8 cellular contexts compared by ENCODE assay signal in genomic region chr20:5127859-5128409, GRCh38. TPM values are rescaled to one million over a fixed set of nuclear protein-coding genes. Genes with fewer than 3 reads are reported as not detected.
DNase-seq lines count a peak whose midpoint lies in the region; ATAC-seq and TF ChIP-seq lines count a peak whose summit lies in the region.

No MANE protein-coding gene starts in this region.

- POLR2A ChIA-PET in activated naive CD8-positive, alpha-beta T cell treated with anti-CD3 and anti-CD28 coated beads, Interleukin-2, amount 10 ng/mL, durations not matched to agents 7 days and 5 days (lab: Charles Lee): interaction anchor here (1.1 to 2.1 kb wide), 5 partner anchors 8 to 317 kb away, joined by 3 to 10 read pairs (median 6); partner anchors contain the start of gene PCNA

- peaks cover 0 to 57% (median 30%) of the 10 kb centered on the region in 4 donors for H3K4me1 ChIP-seq in tibial artery

- TF ChIP-seq CTCF in tibial artery (IDR thresholded peaks at IDR 0.05): no peak

- peaks cover 6% of the 10 kb centered on the region for H3K36me3 Mint-ChIP-seq in activated CD8-positive, alpha-beta memory T cell treated with anti-CD3 and anti-CD28 coated beads, Interleukin-2, amount 10 ng/mL, durations not matched to agents 7 days and 5 days
- H3K36me3 Mint-ChIP-seq in activated naive CD8-positive, alpha-beta T cell treated with anti-CD3 and anti-CD28 coated beads, Interleukin-2, amount 10 ng/mL, durations not matched to agents 7 days and 5 days: peaks cover 10% of the 10 kb centered on the region

- H3K27me3 Mint-ChIP-seq in activated CD8-positive, alpha-beta memory T cell treated with anti-CD3 and anti-CD28 coated beads, Interleukin-2, amount 10 ng/mL, durations not matched to agents 7 days and 5 days: no peaks in the 10 kb centered on the region
- no peaks in the 10 kb centered on the region for H3K27me3 Mint-ChIP-seq in activated naive CD8-positive, alpha-beta T cell treated with anti-CD3 and anti-CD28 coated beads, Interleukin-2, amount 10 ng/mL, durations not matched to agents 7 days and 5 days

- peak overlapping the region; percentile 91 to 100 for H3K4me3 ChIP-seq in tibial artery

- peak overlapping the region; percentile 96 for H3K27ac Mint-ChIP-seq in activated CD8-positive, alpha-beta memory T cell treated with anti-CD3 and anti-CD28 coated beads, Interleukin-2, amount 10 ng/mL, durations not matched to agents 7 days and 5 days
- peak overlapping the region; percentile 96 for H3K27ac Mint-ChIP-seq in activated naive CD8-positive, alpha-beta T cell treated with anti-CD3 and anti-CD28 coated beads, Interleukin-2, amount 10 ng/mL, durations not matched to agents 7 days and 5 days

- no peaks in the 10 kb centered on the region for H3K9me3 ChIP-seq in tibial artery

- no peaks in the 10 kb centered on the region for H3K9me3 Mint-ChIP-seq in activated CD8-positive, alpha-beta memory T cell treated with anti-CD3 and anti-CD28 coated beads, Interleukin-2, amount 10 ng/mL, durations not matched to agents 7 days and 5 days (ENCODE audit: low read depth)
- no peaks in the 10 kb centered on the region for H3K9me3 Mint-ChIP-seq in activated naive CD8-positive, alpha-beta T cell treated with anti-CD3 and anti-CD28 coated beads, Interleukin-2, amount 10 ng/mL, durations not matched to agents 7 days and 5 days

- no peak for ATAC-seq in activated CD8-positive, alpha-beta memory T cell treated with anti-CD3 and anti-CD28 coated beads, Interleukin-2, amount 10 ng/mL, durations not matched to agents 7 days and 5 days
- no peak for ATAC-seq in activated naive CD8-positive, alpha-beta T cell treated with anti-CD3 and anti-CD28 coated beads, Interleukin-2, amount 10 ng/mL, durations not matched to agents 7 days and 5 days (ENCODE audit: low read depth)

- H3K27me3 ChIP-seq in tibial artery: no peaks in the 10 kb centered on the region

- H3K4me3 Mint-ChIP-seq in activated CD8-positive, alpha-beta memory T cell treated with anti-CD3 and anti-CD28 coated beads, Interleukin-2, amount 10 ng/mL, durations not matched to agents 7 days and 5 days: peak overlapping the region; percentile 97
- peak overlapping the region; percentile 97 for H3K4me3 Mint-ChIP-seq in activated naive CD8-positive, alpha-beta T cell treated with anti-CD3 and anti-CD28 coated beads, Interleukin-2, amount 10 ng/mL, durations not matched to agents 7 days and 5 days

- intact Hi-C loops in tibial artery (cut with DNase I; ENCODE audit: low total_unique reads): no loop called here

- no peaks in the 10 kb centered on the region for H3K36me3 ChIP-seq in tibial artery

- H3K27ac ChIP-seq in tibial artery: peak overlapping the region; percentile 100

- CTCF ChIA-PET in activated CD8-positive, alpha-beta memory T cell treated with anti-CD3 and anti-CD28 coated beads, Interleukin-2, amount 10 ng/mL, durations not matched to agents 7 days and 5 days (lab: Charles Lee): interaction anchor here (0.6 to 5.8 kb wide), 8 partner anchors 12 to 95 kb away, joined by 3 to 102 read pairs (median 4); no protein-coding TSS in a partner anchor

- no peak for DNase-seq in activated CD8-positive, alpha-beta memory T cell treated with anti-CD3 and anti-CD28 coated beads, Interleukin-2, amount 10 ng/mL, durations not matched to agents 7 days and 5 days
- DNase-seq in activated CD8-positive, alpha-beta memory T cell treated with anti-CD3 and anti-CD28 coated beads, Interleukin-2, amount 50 U/mL, for 4 hours: no peak
- no peak for DNase-seq in activated naive CD8-positive, alpha-beta T cell treated with anti-CD3 and anti-CD28 coated beads, Interleukin-2, amount 10 ng/mL, durations not matched to agents 7 days and 5 days
- peak; percentile 16 for DNase-seq in left kidney (ENCODE audit: low read depth, low spot score)
- peak in 1 of 2 donors; percentile 29 for DNase-seq in tibial artery
- no peak for DNase-seq in HCEC 1CT
- no peak for DNase-seq in RPMI8226
- no peak for DNase-seq in activated CD4-positive, CD25-positive, alpha-beta regulatory T cell (lab: John Stamatoyannopoulos, UW)

- H3K4me1 Mint-ChIP-seq in activated CD8-positive, alpha-beta memory T cell treated with anti-CD3 and anti-CD28 coated beads, Interleukin-2, amount 10 ng/mL, durations not matched to agents 7 days and 5 days: peaks cover 44% of the 10 kb centered on the region
- H3K4me1 Mint-ChIP-seq in activated naive CD8-positive, alpha-beta T cell treated with anti-CD3 and anti-CD28 coated beads, Interleukin-2, amount 10 ng/mL, durations not matched to agents 7 days and 5 days: peaks cover 26% of the 10 kb centered on the region

RNA-seq across cellular contexts. Expression of gene CDS2, which starts 1.1 kb away (rescaled TPM):
- 10 to 100 TPM; 62.2 to 63.5 TPM for total RNA-seq in activated CD8-positive, alpha-beta memory T cell treated with anti-CD3 and anti-CD28 coated beads, Interleukin-2, amount 10 ng/mL, durations not matched to agents 7 days and 5 days
- total RNA-seq in activated naive CD8-positive, alpha-beta T cell treated with anti-CD3 and anti-CD28 coated beads, Interleukin-2, amount 10 ng/mL, durations not matched to agents 7 days and 5 days: 10 to 100 TPM; 59.1 to 59.2 TPM

RNA-seq across cellular contexts. Expression of gene PCNA, which starts 8.2 kb away (rescaled TPM):
- total RNA-seq in activated CD8-positive, alpha-beta memory T cell treated with anti-CD3 and anti-CD28 coated beads, Interleukin-2, amount 10 ng/mL, durations not matched to agents 7 days and 5 days: 100 to 1,000 TPM; 548 to 587 TPM
- 100 to 1,000 TPM; 393 to 421 TPM for total RNA-seq in activated naive CD8-positive, alpha-beta T cell treated with anti-CD3 and anti-CD28 coated beads, Interleukin-2, amount 10 ng/mL, durations not matched to agents 7 days and 5 days

RNA-seq across cellular contexts. Expression of gene TMEM230, which starts 15.1 kb away (rescaled TPM):
- 10 to 100 TPM; 57.0 to 82.4 TPM for total RNA-seq in activated CD8-positive, alpha-beta memory T cell treated with anti-CD3 and anti-CD28 coated beads, Interleukin-2, amount 10 ng/mL, durations not matched to agents 7 days and 5 days
- total RNA-seq in activated naive CD8-positive, alpha-beta T cell treated with anti-CD3 and anti-CD28 coated beads, Interleukin-2, amount 10 ng/mL, durations not matched to agents 7 days and 5 days: 10 to 100 TPM; 69.9 to 71.7 TPM
